Comparison of ENCODE assay signal across 1 cellular context in genomic region chr7:100012385-100013327, GRCh38.
A peak's percentile ranks its signal among the peaks of the same experiment; 100 is the strongest.
TF ChIP-seq lines count a peak whose summit lies in the region.
"Not testable (repeated sequence)": the region's sequence is repeated elsewhere in the genome, so short reads cannot be mapped to it uniquely, and the experiment has no call there.

No MANE protein-coding gene starts in this region.

TF ChIP-seq in HepG2, 621 proteins besides CTCF, POLR2A, EP300 and RAD21 (continued from another document):
- TF ChIP-seq TFE3 (CRISPR knock-in tag; IDR thresholded peaks at IDR 0.05): peak; percentile 81; the same call in 1 of the 2 replicates
- TF ChIP-seq JUND (CRISPR knock-in tag; IDR thresholded peaks at IDR 0.05): 0 out of 2 replicates have a peak, but pooled peaks have one; percentile 27
- 0 out of 2 replicates have a peak, but pooled peaks have one; percentile 38 for TF ChIP-seq FUBP1 (CRISPR knock-in tag; IDR thresholded peaks at IDR 0.05; ENCODE audit: borderline replicate concordance)
- peak; percentile 74 for TF ChIP-seq ZBTB7B (CRISPR knock-in tag; IDR thresholded peaks at IDR 0.05)
- peak; percentile 56; the same call in 1 of the 2 replicates for TF ChIP-seq HMG20A (CRISPR knock-in tag; IDR thresholded peaks at IDR 0.05; ENCODE audit: borderline replicate concordance)
- TF ChIP-seq ZNF687 (CRISPR knock-in tag; IDR thresholded peaks at IDR 0.05): peak; percentile 65
- TF ChIP-seq RXRB (CRISPR knock-in tag; IDR thresholded peaks at IDR 0.05; ENCODE audit: borderline replicate concordance): peak; percentile 65
- peak; percentile 75 for TF ChIP-seq NCOA2 (CRISPR knock-in tag; IDR thresholded peaks at IDR 0.05)
- not testable (repeated sequence) for TF ChIP-seq FOXA1, FOXP1, CREB1, SOX6 (IDR thresholded peaks at IDR 0.05)
- TF ChIP-seq FOXA1 (CRISPR knock-in tag; IDR thresholded peaks at IDR 0.05): peak; percentile 7; the same call in 1 of the 2 replicates
- TF ChIP-seq FOXP4 (CRISPR knock-in tag; IDR thresholded peaks at IDR 0.05): 0 out of 2 replicates have a peak, but pooled peaks have one; percentile 36
- TF ChIP-seq SOX5 (CRISPR knock-in tag; IDR thresholded peaks at IDR 0.05; ENCODE audit: borderline replicate concordance): peak; percentile 77; the same call in 1 of the 2 replicates
- peak; percentile 27; the same call in 1 of the 2 replicates for TF ChIP-seq TBX3 (IDR thresholded peaks at IDR 0.05; ENCODE audit: borderline replicate concordance)
- peak; percentile 34; the same call in 1 of the 2 replicates for TF ChIP-seq POLR2G (IDR thresholded peaks at IDR 0.05; ENCODE audit: low read depth, low read length)
- 0 out of 2 replicates have a peak, but pooled peaks have one; percentile 65 for TF ChIP-seq ZNF878 (CRISPR knock-in tag; IDR thresholded peaks at IDR 0.05)
- peak; percentile 41; the same call in 1 of the 2 replicates for TF ChIP-seq ZNF12 (CRISPR knock-in tag; IDR thresholded peaks at IDR 0.05)
- TF ChIP-seq ZGPAT (CRISPR knock-in tag; IDR thresholded peaks at IDR 0.05): peak; percentile 58
- peak; percentile 74 for TF ChIP-seq ISL2 (CRISPR knock-in tag; IDR thresholded peaks at IDR 0.05)
- 0 out of 2 replicates have a peak, but pooled peaks have one; percentile 35 for TF ChIP-seq SMAD3 (CRISPR knock-in tag; IDR thresholded peaks at IDR 0.05)
- peak; percentile 85; the same call in 1 of the 2 replicates for TF ChIP-seq NCOR1 (IDR thresholded peaks at IDR 0.05; ENCODE audit: borderline replicate concordance, low read length)
- 0 out of 2 replicates have a peak, but pooled peaks have one; percentile 16 for TF ChIP-seq FOXP1 (CRISPR knock-in tag; IDR thresholded peaks at IDR 0.05)
- TF ChIP-seq SKIL (CRISPR knock-in tag; IDR thresholded peaks at IDR 0.05; ENCODE audit: borderline replicate concordance): peak; percentile 26; the same call in 1 of the 2 replicates
- TF ChIP-seq PATZ1 (CRISPR knock-in tag; IDR thresholded peaks at IDR 0.05): peak; percentile 65
- 0 out of 2 replicates have a peak, but pooled peaks have one; percentile 31 for TF ChIP-seq CREB1 (CRISPR knock-in tag; IDR thresholded peaks at IDR 0.05)
- peak; percentile 69; the same call in 1 of the 2 replicates for TF ChIP-seq ARID3A (IDR thresholded peaks at IDR 0.05; ENCODE audit: low read depth, low read length)
- TF ChIP-seq FOXA3 (CRISPR knock-in tag; IDR thresholded peaks at IDR 0.05): peak; percentile 68
- TF ChIP-seq TBX2 (CRISPR knock-in tag; IDR thresholded peaks at IDR 0.05; ENCODE audit: borderline replicate concordance): peak; percentile 78; the same call in 1 of the 2 replicates
- 0 out of 2 replicates have a peak, but pooled peaks have one; percentile 19 for TF ChIP-seq HNRNPL (IDR thresholded peaks at IDR 0.05; ENCODE audit: low read depth, low read length)
- peak; percentile 73 for TF ChIP-seq SOX6 (CRISPR knock-in tag; IDR thresholded peaks at IDR 0.05)
- TF ChIP-seq NR2F6 (IDR thresholded peaks at IDR 0.05): 0 out of 2 replicates have a peak, but pooled peaks have one; percentile 10
- 0 out of 2 replicates have a peak, but pooled peaks have one; percentile 33 for TF ChIP-seq NR2F6 (CRISPR knock-in tag; IDR thresholded peaks at IDR 0.05)
- 0 out of 2 replicates have a peak, but pooled peaks have one; percentile 24 for TF ChIP-seq HOMEZ (CRISPR knock-in tag; IDR thresholded peaks at IDR 0.05; ENCODE audit: low read depth)
- peak; percentile 9; the same call in 1 of the 2 replicates for TF ChIP-seq TSC22D2 (CRISPR knock-in tag; IDR thresholded peaks at IDR 0.05; ENCODE audit: borderline replicate concordance)
- peak; percentile 59 for TF ChIP-seq HNF4A (CRISPR knock-in tag; IDR thresholded peaks at IDR 0.05)
